Comparison of ENCODE assay signal across 11 cellular contexts in the genomic region with DNA sequence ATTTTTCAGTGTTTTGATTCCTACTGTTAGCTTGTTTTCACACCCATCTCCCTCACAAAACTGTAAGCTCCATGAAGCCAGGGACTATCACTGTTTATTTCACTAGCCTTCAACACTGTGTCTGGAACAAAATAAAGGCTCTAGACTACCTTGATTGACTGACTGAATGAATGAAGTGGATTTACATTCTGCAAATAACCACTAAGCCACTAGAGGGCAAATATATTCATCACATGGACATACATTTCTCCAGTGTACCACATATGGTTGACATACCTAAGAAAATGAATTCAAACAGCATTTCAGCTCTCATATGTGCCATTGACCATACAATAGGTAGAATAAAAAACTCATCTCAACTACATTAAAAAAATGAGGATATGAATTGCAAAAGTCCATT.
DNase-seq lines count a peak whose midpoint lies in the region; ATAC-seq, FAIRE-seq and TF ChIP-seq lines count a peak whose summit lies in the region.
"Had no signal": no experiment of that assay in that cellular context is flagged by ENCODE, and none has a peak within 500 bp of the region (broad histone marks: within the 10 kb centered on the region; RNA-seq: fewer than 3 reads in every experiment).

No MANE protein-coding gene starts in this region.

- H4K20me1 ChIP-seq in H1 (replicated peaks in 1 of 2; ENCODE audit: control insufficient read depth in 1 of 2, insufficient read depth in 2 of 2, low read length in 2 of 2): no peaks in the 10 kb centered on the region

- FAIRE-seq in H1 (lab: Jason Lieb, UNC): peak; percentile 24

- no peak overlapping the region for H2BK20ac ChIP-seq in H1 (ENCODE audit: low read length)

- no peaks in the 10 kb centered on the region for H3K79me1 ChIP-seq in H1 (ENCODE audit: low read depth, low read length)

- TF ChIP-seq RAD21 in H1 (IDR thresholded peaks at IDR 0.05 in 1 of 2, conservative IDR thresholded peaks at IDR 0.05 in 1 of 2; ENCODE audit: low read depth in 2 of 2, low read length in 2 of 2): peak; percentile 59

- H3K4me2 ChIP-seq in H1 (ENCODE audit: insufficient read depth in 1 of 2, low read depth in 2 of 2, low read length in 2 of 2): no peak overlapping the region

- POLR2A ChIA-PET in H1 (lab: Charles Lee; ENCODE audit: partially characterized antibody): no interaction called here

- H2AFZ ChIP-seq in H1 (ENCODE audit: low read length): no peak overlapping the region; the same call in 1 of the 2 replicates

- no peak overlapping the region for H4K91ac ChIP-seq in H1 (replicated peaks; ENCODE audit: insufficient read length, low read length)

- no peak overlapping the region for H3K56ac ChIP-seq in H1 (replicated peaks; ENCODE audit: insufficient read length, low read depth, low read length)

- H3K27me3 ChIP-seq in left ventricle myocardium inferior (ENCODE audit: low read depth) (peaks cover 69% of the 10 kb centered on the region), right cardiac atrium (ENCODE audit: control insufficient read depth, insufficient read depth) (no peaks in the 10 kb centered on the region), H1 (replicated peaks in 1 of 4; ENCODE audit: control insufficient read depth in 3 of 4, extremely low read depth in 1 of 4, insufficient read depth in 3 of 4, low read length in 3 of 4) (no peaks in the 10 kb centered on the region)

- H4K5ac ChIP-seq in H1 (ENCODE audit: insufficient read length, low read depth, low read length): no peak overlapping the region

- H3K4ac ChIP-seq in H1 (replicated peaks; ENCODE audit: insufficient read length, low read depth, low read length): no peak overlapping the region

- H3K36me3 ChIP-seq in left ventricle myocardium inferior (no peaks in the 10 kb centered on the region), H1 (ENCODE audit: control insufficient read depth in 2 of 4, insufficient read depth in 4 of 4, low read length in 3 of 4) (no peaks in the 10 kb centered on the region)
- H3K36me3 ChIP-seq: thoracic aorta had no signal

- H3K23ac ChIP-seq in H1 (ENCODE audit: insufficient read length): no peak overlapping the region

- no peak overlapping the region for H2AK5ac ChIP-seq in H1 (ENCODE audit: low read depth, low read length)

- no peak overlapping the region for H3K18ac ChIP-seq in H1 (ENCODE audit: extremely low read depth, low read length)

- H3K9me3 ChIP-seq in left ventricle myocardium inferior (replicated peaks) (peaks cover 6% of the 10 kb centered on the region), right cardiac atrium (ENCODE audit: control insufficient read depth, low read length) (no peaks in the 10 kb centered on the region), H1 (ENCODE audit: insufficient read depth in 2 of 2, low read depth in 1 of 2, low read length in 1 of 2) (no peaks in the 10 kb centered on the region)
- H3K9me3 ChIP-seq: thoracic aorta had no signal

- H2BK5ac ChIP-seq in H1 (ENCODE audit: low read depth, low read length): no peak overlapping the region

- ATAC-seq in right cardiac atrium (no peak), GM18520 (IDR thresholded peaks at IDR 0.05; ENCODE audit: unreplicated experiment) (no peak), HG03280 (IDR thresholded peaks at IDR 0.05; ENCODE audit: unreplicated experiment) (no peak)
- ATAC-seq: naive thymus-derived CD4-positive, alpha-beta T cell had no signal

- TF ChIP-seq CTCF in left ventricle myocardium inferior (IDR thresholded peaks at IDR 0.05; ENCODE audit: borderline replicate concordance) (peak; percentile 32), NB4 (IDR thresholded peaks at IDR 0.05; ENCODE audit: low read depth, low read length) (peak; percentile 40), H1 (IDR thresholded peaks at IDR 0.05; ENCODE audit: control extremely low read depth in 1 of 3, insufficient read depth in 1 of 3, low read depth in 1 of 3, low read length in 3 of 3) (peak in 1 of 3 experiments; percentile 62; a peak in 2 of 4 replicates)

- no peak overlapping the region for H4K8ac ChIP-seq in H1 (ENCODE audit: extremely low read depth, insufficient read depth, low read length)

- H3K27ac ChIP-seq in left ventricle myocardium inferior (replicated peaks) (no peak overlapping the region), right cardiac atrium (ENCODE audit: low read length) (no peak overlapping the region), H1 (ENCODE audit: low read depth, low read length) (no peak overlapping the region)
- H3K27ac ChIP-seq: thoracic aorta had no signal

- H3K9ac ChIP-seq in H1 (replicated peaks in 1 of 4; ENCODE audit: extremely low read depth in 1 of 4, low read depth in 3 of 4, low read length in 3 of 4): no peak overlapping the region

- no peak overlapping the region for H2BK120ac ChIP-seq in H1 (replicated peaks; ENCODE audit: low read depth, low read length)

- no peak for TF ChIP-seq EP300 in H1 (IDR thresholded peaks at IDR 0.05; ENCODE audit: borderline replicate concordance in 1 of 2, low read depth in 2 of 2, low read length in 2 of 2)

- H3K4me3 ChIP-seq in left ventricle myocardium inferior: no peak overlapping the region
- no peak overlapping the region for H3K4me3 ChIP-seq in right cardiac atrium (ENCODE audit: low read length)
- H3K4me3 ChIP-seq in NB4 (ENCODE audit: low read depth, low read length): no peak overlapping the region
- no peak overlapping the region for H3K4me3 ChIP-seq in H1 (ENCODE audit: extremely low read depth in 1 of 4, insufficient read depth in 2 of 4, low read depth in 3 of 4, low read length in 4 of 4)
- H3K4me3 ChIP-seq: thoracic aorta had no signal

- DNase-seq in left ventricle myocardium inferior: no peak
- DNase-seq in right cardiac atrium: no peak
- DNase-seq in NB4 (ENCODE audit: low read depth): peak; percentile 42
- no peak for DNase-seq in H1 (ENCODE audit: low read depth in 1 of 2, low spot score in 2 of 2)
- DNase-seq in SW 1271 (lab: John Stamatoyannopoulos, UW): no peak
- DNase-seq in dedifferentiated amniotic fluid mesenchymal stem cell (ENCODE audit: extremely low spot score): no peak
- DNase-seq: naive thymus-derived CD4-positive, alpha-beta T cell; NCI-H2029 treated with DMSO at 0.1 percent for 48 hours had no signal

- CTCF ChIA-PET in H1 (lab: Charles Lee; ENCODE audit: partially characterized antibody): interaction anchor here (0.7 to 3.6 kb wide), 23 partner anchors 8 to 398 kb away, joined by 3 to 14 read pairs (median 4); no protein-coding TSS in a partner anchor

- peaks cover 2% of the 10 kb centered on the region; the same call in 1 of the 2 replicates for H3K23me2 ChIP-seq in H1 (ENCODE audit: low read depth, low read length)

- no peak overlapping the region for H3K14ac ChIP-seq in H1 (ENCODE audit: insufficient read length)

- H2BK12ac ChIP-seq in H1 (ENCODE audit: low read depth, low read length): no peak overlapping the region

- H3K4me1 ChIP-seq in left ventricle myocardium inferior (no peaks in the 10 kb centered on the region), right cardiac atrium (ENCODE audit: control insufficient read depth, insufficient read depth, low read length) (no peaks in the 10 kb centered on the region), H1 (replicated peaks in 1 of 4; ENCODE audit: control insufficient read depth in 3 of 4, insufficient read depth in 4 of 4, low read length in 3 of 4) (no peaks in the 10 kb centered on the region)

- TF ChIP-seq POLR2A in NB4 (IDR thresholded peaks at IDR 0.05; ENCODE audit: extremely low read depth, insufficient read length) (no peak), H1 (IDR thresholded peaks at IDR 0.05; ENCODE audit: control extremely low read depth in 1 of 2, low read depth in 2 of 2, low read length in 2 of 2) (no peak)

- intact Hi-C loops in left ventricle myocardium inferior (cut with micrococcal nuclease) (no loop called here), right cardiac atrium (cut with DNase I) (no loop called here)

- H2BK15ac ChIP-seq in H1 (ENCODE audit: low read length): no peak overlapping the region

- no peaks in the 10 kb centered on the region for H3K79me2 ChIP-seq in H1 (ENCODE audit: control insufficient read depth in 1 of 2, insufficient read depth in 2 of 2, low read length in 2 of 2)

TF ChIP-seq in H1, 55 proteins besides CTCF, POLR2A, EP300 and RAD21:
- no peak for TF ChIP-seq GTF2F1 (IDR thresholded peaks at IDR 0.05; ENCODE audit: borderline replicate concordance, low read depth, low read length)
